Comparison of ENCODE assay signal across 1 cellular context in genomic region chr5:111530298-111530740, GRCh38.
A peak's percentile ranks its signal among the peaks of the same experiment; 100 is the strongest.
TF ChIP-seq lines count a peak whose summit lies in the region.

No MANE protein-coding gene starts in this region.

TF ChIP-seq in K562, 482 proteins besides CTCF, POLR2A, EP300 and RAD21 (continued from another document and continues in another):
- TF ChIP-seq DEAF1 (CRISPR knock-in tag; IDR thresholded peaks at IDR 0.05) (no peak), ADNP (tag; IDR thresholded peaks at IDR 0.05) (no peak), NCOA2 (IDR thresholded peaks at IDR 0.05; ENCODE audit: partially characterized antibody in 2 of 2) (no peak), ZNF707 (CRISPR knock-in tag; conservative IDR thresholded peaks at IDR 0.05) (no peak), NEUROD1 (IDR thresholded peaks at IDR 0.05; ENCODE audit: borderline replicate concordance, low read depth, low read length, partially characterized antibody) (peak; percentile 78), ZBED1 (IDR thresholded peaks at IDR 0.05) (no peak), ZBTB11 (CRISPR knock-in tag; IDR thresholded peaks at IDR 0.05) (peak in 1 of 3 experiments; percentile 86; a peak in 2 of 6 replicates), FOSL1 (tag; conservative IDR thresholded peaks at IDR 0.05) (peak; percentile 80), HMBOX1 (IDR thresholded peaks at IDR 0.05) (peak; percentile 15; the same call in 1 of the 2 replicates), BRF2 (IDR thresholded peaks at IDR 0.05; ENCODE audit: borderline replicate concordance, insufficient read depth, insufficient read length) (no peak), KDM5B (IDR thresholded peaks at IDR 0.05; ENCODE audit: insufficient replicate concordance, low read depth, low read length) (peak; percentile 49), ZNF253 (CRISPR knock-in tag; conservative IDR thresholded peaks at IDR 0.05) (no peak), PKNOX1 (IDR thresholded peaks at IDR 0.05) (peak; percentile 62; the same call in 1 of the 2 replicates), NELFE (IDR thresholded peaks at IDR 0.05; ENCODE audit: insufficient read depth, insufficient read length) (no peak), SNRNP70 (optimal IDR thresholded peaks at IDR 0.05; ENCODE audit: low read depth, low read length) (no peak), ZNF57 (CRISPR knock-in tag; IDR thresholded peaks at IDR 0.05) (no peak), ZKSCAN3 (CRISPR knock-in tag; IDR thresholded peaks at IDR 0.05) (no peak), ZNF589 (CRISPR knock-in tag; IDR thresholded peaks at IDR 0.05; ENCODE audit: low read depth) (no peak; the same call in 1 of the 2 replicates), TAL1 (IDR thresholded peaks at IDR 0.05) (no peak; the same call in 1 of the 2 replicates), SUPT5H (IDR thresholded peaks at IDR 0.05) (peak; percentile 64), RBFOX2 (IDR thresholded peaks at IDR 0.05; ENCODE audit: low read depth, low read length) (peak; percentile 63), TEAD4 (IDR thresholded peaks at IDR 0.05; ENCODE audit: low read length) (peak; percentile 84), TEAD4 (CRISPR knock-in tag; IDR thresholded peaks at IDR 0.05; ENCODE audit: borderline replicate concordance) (no peak), NR2C2 (CRISPR knock-in tag; IDR thresholded peaks at IDR 0.05) (no peak), NR2C2 (tag; IDR thresholded peaks at IDR 0.05) (peak; percentile 61; the same call in 1 of the 2 replicates), LEF1 (IDR thresholded peaks at IDR 0.05) (peak; percentile 96), YY1 (IDR thresholded peaks at IDR 0.05; ENCODE audit: borderline replicate concordance in 1 of 3, control insufficient read depth in 1 of 3, extremely low read depth in 1 of 3, insufficient read depth in 3 of 3, insufficient read length in 1 of 3, insufficient replicate concordance in 2 of 3, low read depth in 1 of 3, low read length in 2 of 3) (peak in 2 of 3 experiments; percentile 45 to 80), SIN3B (IDR thresholded peaks at IDR 0.05; ENCODE audit: low read depth) (no peak), ARID1B (IDR thresholded peaks at IDR 0.05) (peak; percentile 78), PCBP2 (IDR thresholded peaks at IDR 0.05; ENCODE audit: low read depth, low read length, poor library complexity, severe bottlenecking) (no peak), PHF21A (IDR thresholded peaks at IDR 0.05; ENCODE audit: borderline replicate concordance, low read depth) (peak; percentile 58; the same call in 1 of the 2 replicates), L3MBTL2 (IDR thresholded peaks at IDR 0.05) (peak; percentile 81), MXI1 (IDR thresholded peaks at IDR 0.05; ENCODE audit: low read depth, low read length) (no peak), ERF (CRISPR knock-in tag; IDR thresholded peaks at IDR 0.05) (no peak), ELF2 (CRISPR knock-in tag; IDR thresholded peaks at IDR 0.05) (no peak), VEZF1 (CRISPR knock-in tag; IDR thresholded peaks at IDR 0.05) (peak; percentile 62), GTF2F1 (IDR thresholded peaks at IDR 0.05; ENCODE audit: low read depth, low read length) (no peak), ZNF197 (CRISPR knock-in tag; IDR thresholded peaks at IDR 0.05; ENCODE audit: low read depth) (no peak), TSC22D4 (tag; IDR thresholded peaks at IDR 0.05) (no peak), ZNF586 (CRISPR knock-in tag; conservative IDR thresholded peaks at IDR 0.05) (no peak), ZBTB40 (IDR thresholded peaks at IDR 0.05) (peak; percentile 72), ZBTB40 (CRISPR knock-in tag; IDR thresholded peaks at IDR 0.05) (no peak), NFE2 (IDR thresholded peaks at IDR 0.05; ENCODE audit: low read depth) (peak; percentile 97), MAFG (tag; conservative IDR thresholded peaks at IDR 0.05) (peak; percentile 93), KDM4B (IDR thresholded peaks at IDR 0.05; ENCODE audit: borderline replicate concordance in 2 of 2, low read depth in 1 of 2) (no peak), IFI16 (CRISPR knock-in tag; IDR thresholded peaks at IDR 0.05) (no peak), ZNF311 (CRISPR knock-in tag; IDR thresholded peaks at IDR 0.05) (no peak), ELF4 (CRISPR knock-in tag; IDR thresholded peaks at IDR 0.05) (peak; percentile 72; the same call in 1 of the 2 replicates), TCF15 (CRISPR knock-in tag; IDR thresholded peaks at IDR 0.05) (no peak), SRSF9 (IDR thresholded peaks at IDR 0.05; ENCODE audit: borderline replicate concordance, low read depth, low read length) (no peak), FOXJ2 (tag; IDR thresholded peaks at IDR 0.05) (no peak), GATAD2A (IDR thresholded peaks at IDR 0.05) (peak; percentile 14; the same call in 1 of the 2 replicates)
